8 cellular contexts compared by ENCODE assay signal in genomic region chr17:75152523-75152922, GRCh38. TPM values are rescaled to one million over a fixed set of nuclear protein-coding genes. Genes with fewer than 3 reads are reported as not detected.
A peak's percentile ranks its signal among the peaks of the same experiment; 100 is the strongest.
DNase-seq lines count a peak whose midpoint lies in the region; ATAC-seq, FAIRE-seq and TF ChIP-seq lines count a peak whose summit lies in the region.

No MANE protein-coding gene starts in this region.

- H3K27ac ChIP-seq in ACC112 (ENCODE audit: low read depth, low read length) = no peak overlapping the region

- H3K9me3 Mint-ChIP-seq in activated T-helper 2 cell treated with anti-CD3 and anti-CD28 coated beads, Interferon-gamma antibody, Interleukin-2, Interleukin-4, amounts not matched to agents 10 μg/mL and 5 μg/mL and 100 μg/mL, durations not matched to agents 14 hours and 24 hours and 36 hours = no peaks in the 10 kb centered on the region
- no peaks in the 10 kb centered on the region for H3K9me3 Mint-ChIP-seq in immature natural killer cell

- peaks cover 36% of the 10 kb centered on the region for H3K4me1 Mint-ChIP-seq in activated T-helper 2 cell treated with anti-CD3 and anti-CD28 coated beads, Interferon-gamma antibody, Interleukin-2, Interleukin-4, amounts not matched to agents 10 μg/mL and 5 μg/mL and 100 μg/mL, durations not matched to agents 14 hours and 24 hours and 36 hours (ENCODE audit: low read depth)
- H3K4me1 Mint-ChIP-seq in immature natural killer cell = peaks cover 31 to 44% of the 10 kb centered on the region in 2 donors

- H3K4me3 Mint-ChIP-seq in activated T-helper 2 cell treated with anti-CD3 and anti-CD28 coated beads, Interferon-gamma antibody, Interleukin-2, Interleukin-4, amounts not matched to agents 10 μg/mL and 5 μg/mL and 100 μg/mL, durations not matched to agents 14 hours and 24 hours and 36 hours (ENCODE audit: low read depth) = peak overlapping the region; percentile 93
- H3K4me3 Mint-ChIP-seq in immature natural killer cell = peak overlapping the region; percentile 90 to 95 (median 91)

- in situ Hi-C loops in HAP-1 (cut with MboI; ENCODE audit: low sequenced_read_pairs) = no loop called here

- peaks cover 54% of the 10 kb centered on the region for H3K79me2 ChIP-seq in ACC112 (ENCODE audit: control insufficient read depth, insufficient read depth, low read length, unreplicated experiment)

- FAIRE-seq in GM12891 (lab: Jason Lieb, UNC) = no peak

- H3K27me3 ChIP-seq in ACC112 (ENCODE audit: insufficient read depth, low read length) (no peaks in the 10 kb centered on the region), HAP-1 (ENCODE audit: low read depth) (no peaks in the 10 kb centered on the region)

- H3K36me3 Mint-ChIP-seq in activated T-helper 2 cell treated with anti-CD3 and anti-CD28 coated beads, Interferon-gamma antibody, Interleukin-2, Interleukin-4, amounts not matched to agents 10 μg/mL and 5 μg/mL and 100 μg/mL, durations not matched to agents 14 hours and 24 hours and 36 hours (ENCODE audit: low read depth) = peaks cover 45% of the 10 kb centered on the region
- peaks cover 0 to 10% (median 5%) of the 10 kb centered on the region in 3 donors for H3K36me3 Mint-ChIP-seq in immature natural killer cell

- H2AFZ ChIP-seq in ACC112 (ENCODE audit: low read length, unreplicated experiment) = no peak overlapping the region

- peak overlapping the region; percentile 84 for H3K27ac Mint-ChIP-seq in activated T-helper 2 cell treated with anti-CD3 and anti-CD28 coated beads, Interferon-gamma antibody, Interleukin-2, Interleukin-4, amounts not matched to agents 10 μg/mL and 5 μg/mL and 100 μg/mL, durations not matched to agents 14 hours and 24 hours and 36 hours
- peak overlapping the region in 4 of 6 donors; percentile 5 to 85 (median 60) for H3K27ac Mint-ChIP-seq in immature natural killer cell

- no peak for TF ChIP-seq POLR2A in GM12891 (IDR thresholded peaks at IDR 0.05; ENCODE audit: low read depth, low read length)

- H3K4me1 ChIP-seq in ACC112 (ENCODE audit: control insufficient read depth, insufficient read depth, low read length, unreplicated experiment) (peaks cover 14% of the 10 kb centered on the region), HAP-1 (peaks cover 20% of the 10 kb centered on the region)

- intact Hi-C loops in activated T-helper 2 cell treated with anti-CD3 and anti-CD28 coated beads, Interferon-gamma antibody, Interleukin-2, Interleukin-4, amounts not matched to agents 10 μg/mL and 5 μg/mL and 100 μg/mL, durations not matched to agents 14 hours and 24 hours and 36 hours (cut with micrococcal nuclease) = loop anchor here (2.0 to 5.0 kb wide), 2 partner anchors 38 to 50 kb away; no protein-coding TSS in a partner anchor

- H3K4me3 ChIP-seq in ACC112 (ENCODE audit: low read depth, low read length) = peak overlapping the region; percentile 84
- H3K4me3 ChIP-seq in HAP-1 = peak overlapping the region; percentile 91

- H3K27me3 Mint-ChIP-seq in activated T-helper 2 cell treated with anti-CD3 and anti-CD28 coated beads, Interferon-gamma antibody, Interleukin-2, Interleukin-4, amounts not matched to agents 10 μg/mL and 5 μg/mL and 100 μg/mL, durations not matched to agents 14 hours and 24 hours and 36 hours (ENCODE audit: low read depth) = no peaks in the 10 kb centered on the region
- H3K27me3 Mint-ChIP-seq in immature natural killer cell (ENCODE audit: low read depth in 3 of 3) = peaks cover 5 to 14% (median 7%) of the 10 kb centered on the region in 3 donors

- peaks cover 6% of the 10 kb centered on the region; the same call in 1 of the 2 replicates for H3K36me3 ChIP-seq in ACC112 (ENCODE audit: insufficient read depth, low read length)
- peaks cover 30% of the 10 kb centered on the region for H3K36me3 ChIP-seq in HAP-1 (replicated peaks)

- no peaks in the 10 kb centered on the region for H3K9me3 ChIP-seq in HAP-1

- DNase-seq in HAP-1 (ENCODE audit: low spot score in 2 of 2) (no peak), immature natural killer cell (no peak), GM12891 (ENCODE audit: insufficient read length, low spot score) (no peak), GDM1 (lab: John Stamatoyannopoulos, UW) (no peak), RKO (ENCODE audit: low spot score) (no peak)
- DNase-seq in activated T-helper 2 cell treated with anti-CD3 and anti-CD28 coated beads, Interferon-gamma antibody, Interleukin-2, Interleukin-4, amounts not matched to agents 10 μg/mL and 5 μg/mL and 100 μg/mL, durations not matched to agents 14 hours and 24 hours and 36 hours (ENCODE audit: low spot score) = no peak

- no peak for ATAC-seq in HG02642 (IDR thresholded peaks at IDR 0.05; ENCODE audit: poor library complexity, unreplicated experiment)

TF ChIP-seq in GM12891, 5 proteins besides CTCF, POLR2A, EP300 and RAD21:
- no peak for TF ChIP-seq SPI1 (IDR thresholded peaks at IDR 0.05; ENCODE audit: low read depth, low read length)
- TF ChIP-seq PAX5 (IDR thresholded peaks at IDR 0.05; ENCODE audit: insufficient read depth, low read length, severe bottlenecking) = no peak
- no peak for TF ChIP-seq TAF1 (IDR thresholded peaks at IDR 0.05; ENCODE audit: low read depth, low read length)
- TF ChIP-seq POLR2AphosphoS5 (IDR thresholded peaks at IDR 0.05; ENCODE audit: low read depth, low read length) = no peak
- TF ChIP-seq POU2F2 (IDR thresholded peaks at IDR 0.05; ENCODE audit: low read depth, low read length) = no peak

RNA-seq across cellular contexts. Expression of gene JPT1, which starts 1.8 kb away (rescaled TPM):
- 282 and 290 TPM in 2 replicates for total RNA-seq in activated T-helper 2 cell treated with anti-CD3 and anti-CD28 coated beads, Interferon-gamma antibody, Interleukin-2, Interleukin-4, amounts not matched to agents 10 μg/mL and 5 μg/mL and 100 μg/mL, durations not matched to agents 14 hours and 24 hours and 36 hours
- polyA plus RNA-seq in immature natural killer cell = 100 to 1,000 TPM; 105 to 168 (median 133) TPM
- 347 TPM for polyA plus RNA-seq in GM12891 (2012; ENCODE audit: low read depth, missing spikeins)

RNA-seq across cellular contexts. Expression of gene NT5C, which starts 21.0 kb away (rescaled TPM):
- total RNA-seq in activated T-helper 2 cell treated with anti-CD3 and anti-CD28 coated beads, Interferon-gamma antibody, Interleukin-2, Interleukin-4, amounts not matched to agents 10 μg/mL and 5 μg/mL and 100 μg/mL, durations not matched to agents 14 hours and 24 hours and 36 hours = 72.7 and 86.6 TPM in 2 replicates
- polyA plus RNA-seq in immature natural killer cell = 100 to 1,000 TPM in 1 of 3 donors, 10 to 100 TPM in 2; 80.3 to 111 (median 88.8) TPM
- polyA plus RNA-seq in GM12891 (2012; ENCODE audit: low read depth, missing spikeins) = 60.7 TPM

RNA-seq across cellular contexts. Expression of gene SUMO2, which starts 30.2 kb away (rescaled TPM):
- 653 and 679 TPM in 2 replicates for total RNA-seq in activated T-helper 2 cell treated with anti-CD3 and anti-CD28 coated beads, Interferon-gamma antibody, Interleukin-2, Interleukin-4, amounts not matched to agents 10 μg/mL and 5 μg/mL and 100 μg/mL, durations not matched to agents 14 hours and 24 hours and 36 hours
- polyA plus RNA-seq in immature natural killer cell = 100 to 1,000 TPM; 214 to 427 (median 404) TPM
- polyA plus RNA-seq in GM12891 (2012; ENCODE audit: low read depth, missing spikeins) = 260 TPM

RNA-seq across cellular contexts. Expression of gene ARMC7, which starts 42.8 kb away (rescaled TPM):
- 9.9 and 10.1 TPM in 2 replicates for total RNA-seq in activated T-helper 2 cell treated with anti-CD3 and anti-CD28 coated beads, Interferon-gamma antibody, Interleukin-2, Interleukin-4, amounts not matched to agents 10 μg/mL and 5 μg/mL and 100 μg/mL, durations not matched to agents 14 hours and 24 hours and 36 hours
- 1 to 10 TPM in 2 of 3 donors, under 1 TPM in 1; 0.57 to 7.5 (median 3.5) TPM for polyA plus RNA-seq in immature natural killer cell
- polyA plus RNA-seq in GM12891 (2012; ENCODE audit: low read depth, missing spikeins) = 7.2 TPM

RNA-seq across cellular contexts. Expression of gene NUP85, which starts 53.0 kb away (rescaled TPM):
- 115 and 122 TPM in 2 replicates for total RNA-seq in activated T-helper 2 cell treated with anti-CD3 and anti-CD28 coated beads, Interferon-gamma antibody, Interleukin-2, Interleukin-4, amounts not matched to agents 10 μg/mL and 5 μg/mL and 100 μg/mL, durations not matched to agents 14 hours and 24 hours and 36 hours
- polyA plus RNA-seq in immature natural killer cell = 10 to 100 TPM; 28.3 to 47.8 (median 41.1) TPM
- 41.1 TPM for polyA plus RNA-seq in GM12891 (2012; ENCODE audit: low read depth, missing spikeins)
